In genomic region chr1:188906921-188907641, GRCh38 we compare ENCODE assay signal across 1 cellular context.
TF ChIP-seq lines count a peak whose summit lies in the region.

No MANE protein-coding gene starts in this region.

TF ChIP-seq in HepG2, 621 proteins besides CTCF, POLR2A, EP300 and RAD21 (continued from another document):
- TF ChIP-seq ZNF512 (CRISPR knock-in tag; IDR thresholded peaks at IDR 0.05) (no peak), SAFB2 (CRISPR knock-in tag; IDR thresholded peaks at IDR 0.05; ENCODE audit: borderline replicate concordance, low read depth) (no peak), ARID3A (IDR thresholded peaks at IDR 0.05; ENCODE audit: low read depth, low read length) (no peak), ZFP1 (CRISPR knock-in tag; IDR thresholded peaks at IDR 0.05) (no peak)
